ENCODE assay signal across 7 cellular contexts in genomic region chr14:106184771-106185170, GRCh38.
DNase-seq lines count a peak whose midpoint lies in the region; ATAC-seq and TF ChIP-seq lines count a peak whose summit lies in the region.
"Not testable (repeated sequence)": the region's sequence is repeated elsewhere in the genome, so short reads cannot be mapped to it uniquely, and the experiment has no call there.

No MANE protein-coding gene starts in this region.

- not testable (repeated sequence) for H3K27ac Mint-ChIP-seq in activated CD4-positive, alpha-beta T cell treated with anti-CD3 and anti-CD28 coated beads, Interleukin-2, amount 10 ng/mL, durations not matched to agents 24 days and 14 days
- H3K27ac Mint-ChIP-seq in activated naive CD4-positive, alpha-beta T cell treated with anti-CD3 and anti-CD28 coated beads for 36 hours: peak overlapping the region; percentile 1

- H3K4me1 ChIP-seq in Peyer's patch: not testable (repeated sequence)

- not testable (repeated sequence) for H3K4me3 ChIP-seq in Peyer's patch

- not testable (repeated sequence) for H3K9me3 ChIP-seq in Peyer's patch

- not testable (repeated sequence) for H3K36me3 Mint-ChIP-seq in activated CD4-positive, alpha-beta T cell treated with anti-CD3 and anti-CD28 coated beads, Interleukin-2, amount 10 ng/mL, durations not matched to agents 24 days and 14 days (ENCODE audit: low read depth); activated naive CD4-positive, alpha-beta T cell treated with anti-CD3 and anti-CD28 coated beads for 36 hours (ENCODE audit: low read depth)

- H3K9me3 Mint-ChIP-seq in activated CD4-positive, alpha-beta T cell treated with anti-CD3 and anti-CD28 coated beads, Interleukin-2, amount 10 ng/mL, durations not matched to agents 24 days and 14 days; activated naive CD4-positive, alpha-beta T cell treated with anti-CD3 and anti-CD28 coated beads for 36 hours: not testable (repeated sequence)

- H3K4me3 Mint-ChIP-seq in activated CD4-positive, alpha-beta T cell treated with anti-CD3 and anti-CD28 coated beads, Interleukin-2, amount 10 ng/mL, durations not matched to agents 24 days and 14 days: peak overlapping the region; percentile 9
- H3K4me3 Mint-ChIP-seq in activated naive CD4-positive, alpha-beta T cell treated with anti-CD3 and anti-CD28 coated beads for 36 hours: not testable (repeated sequence)

- CTCF ChIA-PET in activated naive CD4-positive, alpha-beta T cell treated with anti-CD3 and anti-CD28 coated beads for 36 hours (lab: Charles Lee): interaction anchor here (0.6 to 4.9 kb wide), 22 partner anchors 8 to 659 kb away, joined by 3 to 27 read pairs (median 3); no protein-coding TSS in a partner anchor

- not testable (repeated sequence) for H3K36me3 ChIP-seq in Peyer's patch

- peak overlapping the region in 3 of 4 donors; percentile 38 to 63 (median 62) for H3K27ac ChIP-seq in Peyer's patch

- peaks cover 34% of the 10 kb centered on the region for H3K4me1 Mint-ChIP-seq in activated CD4-positive, alpha-beta T cell treated with anti-CD3 and anti-CD28 coated beads, Interleukin-2, amount 10 ng/mL, durations not matched to agents 24 days and 14 days
- H3K4me1 Mint-ChIP-seq in activated naive CD4-positive, alpha-beta T cell treated with anti-CD3 and anti-CD28 coated beads for 36 hours (ENCODE audit: low read depth): peaks cover 31% of the 10 kb centered on the region

- not testable (repeated sequence) for ATAC-seq in Right ventricle myocardium inferior

- H3K27me3 Mint-ChIP-seq in activated CD4-positive, alpha-beta T cell treated with anti-CD3 and anti-CD28 coated beads, Interleukin-2, amount 10 ng/mL, durations not matched to agents 24 days and 14 days: peaks cover 69% of the 10 kb centered on the region
- H3K27me3 Mint-ChIP-seq in activated naive CD4-positive, alpha-beta T cell treated with anti-CD3 and anti-CD28 coated beads for 36 hours (ENCODE audit: low read depth): not testable (repeated sequence)

- DNase-seq in Peyer's patch (peak in 2 of 3 donors; percentile 51 to 81), activated T-cell treated with anti-CD3 and anti-CD28 coated beads for 4 hours (peak; percentile 23), Right ventricle myocardium inferior (ENCODE audit: missing footprints) (peak; percentile 60)
- DNase-seq in activated CD4-positive, alpha-beta T cell treated with anti-CD3 and anti-CD28 coated beads, Interleukin-2, amount 10 ng/mL, durations not matched to agents 24 days and 14 days: peak; percentile 91
- DNase-seq in activated naive CD4-positive, alpha-beta T cell treated with anti-CD3 and anti-CD28 coated beads for 36 hours: peak; percentile 79
- DNase-seq in stimulated activated CD4-positive, alpha-beta T cell treated with anti-CD3 and anti-CD28 coated beads, Interleukin-2, amount 100 ng/mL, for 24 hours: peak; percentile 61 to 62
- DNase-seq in stimulated activated CD8-positive, alpha-beta memory T cell treated with anti-CD3 and anti-CD28 coated beads, Interleukin-4, amount 100 ng/mL, for 48 hours: peak; percentile 70

- intact Hi-C loops in activated CD4-positive, alpha-beta T cell treated with anti-CD3 and anti-CD28 coated beads, Interleukin-2, amount 10 ng/mL, durations not matched to agents 24 days and 14 days (cut with micrococcal nuclease): loop anchor here (1.0 to 5.0 kb wide), 2 partner anchors 10 to 32 kb away; no protein-coding TSS in a partner anchor
- intact Hi-C loops in activated naive CD4-positive, alpha-beta T cell treated with anti-CD3 and anti-CD28 coated beads for 36 hours (cut with micrococcal nuclease): loop anchor here (5.0 kb wide), 2 partner anchors 32 to 67 kb away; no protein-coding TSS in a partner anchor
- intact Hi-C loops in Right ventricle myocardium inferior (cut with DNase I): not testable (repeated sequence)

- TF ChIP-seq CTCF in Peyer's patch (IDR thresholded peaks at IDR 0.05): not testable (repeated sequence)

- not testable (repeated sequence) for TF ChIP-seq POLR2A in Peyer's patch (IDR thresholded peaks at IDR 0.05)

- not testable (repeated sequence) for H3K27me3 ChIP-seq in Peyer's patch

Comparison
In these comparisons a context has a peak if more than half of its experiments do, and no peak if none do; other contexts are left out.
1. DNase-seq: peak in every context shown above with its lines; median percentile 91 in activated CD4-positive, alpha-beta T cell treated with anti-CD3 and anti-CD28 coated beads, Interleukin-2, amount 10 ng/mL, durations not matched to agents 24 days and 14 days; 79 in activated naive CD4-positive, alpha-beta T cell treated with anti-CD3 and anti-CD28 coated beads for 36 hours; 70 in stimulated activated CD8-positive, alpha-beta memory T cell treated with anti-CD3 and anti-CD28 coated beads, Interleukin-4, amount 100 ng/mL, for 48 hours; 66 in Peyer's patch; 62 in stimulated activated CD4-positive, alpha-beta T cell treated with anti-CD3 and anti-CD28 coated beads, Interleukin-2, amount 100 ng/mL, for 24 hours; 60 in Right ventricle myocardium inferior; 23 in activated T-cell treated with anti-CD3 and anti-CD28 coated beads for 4 hours.